7 cellular contexts compared by ENCODE assay signal in the genomic region with DNA sequence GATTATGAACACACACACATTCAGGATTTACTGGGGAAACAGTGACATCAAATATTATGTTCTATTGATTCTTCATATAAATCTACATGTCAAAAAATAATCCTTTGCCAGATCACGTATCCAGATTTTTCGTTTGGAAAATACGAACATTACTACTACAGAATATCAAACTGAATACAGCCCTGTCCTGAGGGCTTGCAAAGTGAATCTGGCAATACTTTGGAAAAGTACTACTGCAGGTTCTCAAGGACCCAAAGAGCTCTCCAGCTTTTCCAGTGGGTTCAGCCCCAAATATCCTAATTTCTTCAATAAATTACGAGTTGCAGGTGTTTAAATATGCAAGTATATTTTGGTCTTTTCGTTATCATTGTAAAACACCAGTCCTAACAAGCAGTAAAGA. TPM values are rescaled to one million over a fixed set of nuclear protein-coding genes. Genes with fewer than 3 reads are reported as not detected.
DNase-seq lines count a peak whose midpoint lies in the region; ATAC-seq and TF ChIP-seq lines count a peak whose summit lies in the region.

No MANE protein-coding gene starts in this region.

- intact Hi-C loops in heart right ventricle (cut with DNase I) (loop anchor here in 1 of 10 donors (5.0 to 10.0 kb wide), 2 partner anchors 117 to 655 kb away; no protein-coding TSS in a partner anchor), spleen (cut with DNase I; ENCODE audit: low total_unique reads) (no loop called here)

- H3K27me3 ChIP-seq in heart right ventricle, result peaks cover 0 to 28% (median 0%) of the 10 kb centered on the region in 7 donors
- peaks cover 0 to 14% (median 0%) of the 10 kb centered on the region in 7 donors for H3K27me3 ChIP-seq in spleen (replicated peaks in 1 of 7)

- H3K36me3 ChIP-seq in heart right ventricle (no peaks in the 10 kb centered on the region), spleen (no peaks in the 10 kb centered on the region)

- DNase-seq in heart right ventricle (no peak), spleen (no peak), pons (ENCODE audit: low spot score) (no peak)
- DNase-seq in stimulated activated CD4-positive, alpha-beta T cell treated with anti-CD3 and anti-CD28 coated beads, Interleukin-4, amount 100 ng/mL, for 4 hours, result no peak

- TF ChIP-seq CTCF in VCaP (conservative IDR thresholded peaks at IDR 0.05), result no peak
- TF ChIP-seq CTCF in heart right ventricle (IDR thresholded peaks at IDR 0.05), result no peak
- TF ChIP-seq CTCF in spleen (IDR thresholded peaks at IDR 0.05 in 8 of 11, conservative IDR thresholded peaks at IDR 0.05 in 3 of 11), result no peak

- WGBS in heart right ventricle, 2 donors, result 20% methylated on average over 5 of the region's 5 CpGs
- 40 to 53% (median 48%) methylated on average over 5 of the region's 5 CpGs for WGBS in spleen, 5 donors

- peak overlapping the region; percentile 88 for H3K27ac ChIP-seq in VCaP
- peak overlapping the region in 9 of 10 donors; percentile 81 to 97 (median 93) for H3K27ac ChIP-seq in heart right ventricle
- peak overlapping the region in 7 of 8 donors; percentile 79 to 88 (median 85) for H3K27ac ChIP-seq in spleen

- TF ChIP-seq POLR2A in spleen (IDR thresholded peaks at IDR 0.05), result no peak

- H3K9me3 ChIP-seq in heart right ventricle, result peaks cover 0 to 7% (median 0%) of the 10 kb centered on the region in 11 donors
- peaks cover 0 to 8% (median 0%) of the 10 kb centered on the region in 8 donors for H3K9me3 ChIP-seq in spleen

- ATAC-seq in GM18861 (IDR thresholded peaks at IDR 0.05; ENCODE audit: unreplicated experiment), result peak; percentile 19
- ATAC-seq in HG02884 (IDR thresholded peaks at IDR 0.05; ENCODE audit: unreplicated experiment), result peak; percentile 5
- peak in 6 of 8 donors; percentile 46 to 71 (median 57) for ATAC-seq in heart right ventricle

- H3K4me1 ChIP-seq in heart right ventricle (peaks cover 4 to 40% (median 23%) of the 10 kb centered on the region in 9 donors), spleen (peaks cover 17 to 48% (median 35%) of the 10 kb centered on the region in 6 donors)

- H3K4me3 ChIP-seq in heart right ventricle (peak overlapping the region; percentile 69 to 96 (median 81)), spleen (peak overlapping the region; percentile 66 to 95 (median 80))

RNA-seq across cellular contexts. Expression of a gene that starts 0.4 kb away (rescaled TPM):
- total RNA-seq in heart right ventricle (100 to 1,000 TPM; 156 to 268 (median 213) TPM), spleen (10 to 100 TPM; 35.4 to 53.4 (median 46.9) TPM)
- polyA plus RNA-seq in heart right ventricle (100 to 1,000 TPM in 1 of 2 donors, 10 to 100 TPM in 1; 40.3 to 248 TPM), spleen (10 to 100 TPM; 44.3 to 59.4 (median 58.6) TPM)

Comparison
In these comparisons a context has a peak if more than half of its experiments do, and no peak if none do; other contexts are left out.
1. ATAC-seq: peak in every context shown above with its lines; median percentile 57 in heart right ventricle; 19 in GM18861; 5 in HG02884.